In the genomic region with DNA sequence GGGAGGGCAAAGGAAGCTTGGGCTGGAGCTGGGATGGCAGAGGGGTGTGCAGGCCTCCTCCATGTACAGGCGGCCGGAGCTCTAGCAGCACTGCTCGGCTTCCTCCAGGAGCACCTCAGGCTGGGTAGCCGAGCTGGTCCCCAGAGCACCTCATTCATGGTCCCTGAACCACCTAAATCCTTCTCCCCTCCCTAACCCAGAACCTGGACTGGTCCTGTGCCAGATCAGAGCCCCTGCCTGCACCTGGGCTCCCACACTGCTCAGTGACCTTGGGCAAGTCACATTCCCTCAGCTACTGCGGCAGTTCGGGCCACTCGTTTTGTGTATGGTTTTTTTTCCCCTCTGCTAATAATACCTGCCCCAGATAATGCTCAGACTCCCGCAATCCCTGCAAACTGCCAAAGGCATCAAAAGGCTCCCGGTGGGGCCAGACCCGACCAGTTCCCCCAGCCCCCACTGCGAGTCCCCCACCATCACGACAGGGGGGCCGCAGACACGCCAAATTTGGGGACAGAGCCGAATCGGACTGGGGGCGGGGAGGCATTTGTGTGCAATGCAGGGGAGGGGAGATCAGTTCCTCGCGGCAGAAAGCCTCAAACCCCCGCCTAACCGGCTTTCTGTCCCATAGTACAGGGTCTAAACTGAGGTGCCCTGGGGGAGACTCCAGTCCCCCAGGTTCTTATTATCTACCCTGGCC, we compare ENCODE assay signal across 8 cellular contexts. TPM values are rescaled to one million over a fixed set of nuclear protein-coding genes. Genes with fewer than 3 reads are reported as not detected.
DNase-seq lines count a peak whose midpoint lies in the region; ATAC-seq and TF ChIP-seq lines count a peak whose summit lies in the region.

No MANE protein-coding gene starts in this region.

- H3K9ac ChIP-seq in BLaER1 treated with 17β-estradiol and CSF1 and Interleukin-3, amounts not matched to agents 10 nM and 100 nM = peak overlapping the region; percentile 69 to 85 (median 80); a peak in 20 of 22 replicates

- H3K27ac ChIP-seq in BLaER1 treated with 17β-estradiol and CSF1 and Interleukin-3, amounts not matched to agents 10 nM and 100 nM = 0 out of 22 replicates have a peak overlapping the region, but pooled peaks of 1 of the 11 experiments have one; percentile 16

- no peaks in the 10 kb centered on the region for H3K9me3 Mint-ChIP-seq in chondrocyte (ENCODE audit: low read depth)
- no peaks in the 10 kb centered on the region for H3K9me3 Mint-ChIP-seq in natural killer cell treated with Interleukin-12 subunit alpha and Interleukin-12 subunit beta and Interleukin-15 and Interleukin-18, amount 100 ng/mL, for 72 hours

- H3K4me1 Mint-ChIP-seq in chondrocyte (ENCODE audit: low read depth) = peaks cover 14% of the 10 kb centered on the region
- H3K4me1 Mint-ChIP-seq in natural killer cell treated with Interleukin-12 subunit alpha and Interleukin-12 subunit beta and Interleukin-15 and Interleukin-18, amount 100 ng/mL, for 72 hours (ENCODE audit: low read depth in 2 of 2) = peaks cover 60 to 61% of the 10 kb centered on the region in 2 donors

- peaks cover 15 to 37% (median 31%) of the 10 kb centered on the region in 11 experiments for H3K27me3 ChIP-seq in BLaER1 treated with 17β-estradiol and CSF1 and Interleukin-3, amounts not matched to agents 10 nM and 100 nM

- ATAC-seq in natural killer cell treated with Interleukin-12 subunit alpha and Interleukin-12 subunit beta and Interleukin-15 and Interleukin-18, amount 100 ng/mL, for 72 hours = no peak
- no peak for ATAC-seq in GM21619 (IDR thresholded peaks at IDR 0.05; ENCODE audit: unreplicated experiment)
- ATAC-seq in GM21360 (IDR thresholded peaks at IDR 0.05; ENCODE audit: unreplicated experiment) = no peak
- no peak for ATAC-seq in HG03457 (IDR thresholded peaks at IDR 0.05; ENCODE audit: unreplicated experiment)

- no peak for TF ChIP-seq CTCF in chondrocyte (IDR thresholded peaks at IDR 0.05)

- peak overlapping the region; percentile 58 for H3K4me3 Mint-ChIP-seq in chondrocyte (ENCODE audit: unreplicated experiment)
- peak overlapping the region; percentile 89 for H3K4me3 Mint-ChIP-seq in natural killer cell treated with Interleukin-12 subunit alpha and Interleukin-12 subunit beta and Interleukin-15 and Interleukin-18, amount 100 ng/mL, for 72 hours

- DNase-seq in KBM-7 = peak; percentile 32
- no peak for DNase-seq in chondrocyte (ENCODE audit: low spot score)
- no peak for DNase-seq in natural killer cell treated with Interleukin-12 subunit alpha and Interleukin-12 subunit beta and Interleukin-15 and Interleukin-18, amount 100 ng/mL, for 72 hours (ENCODE audit: low spot score)
- DNase-seq in SK-N-DZ (ENCODE audit: low spot score) = no peak

- H3K4me2 ChIP-seq in BLaER1 treated with 17β-estradiol and CSF1 and Interleukin-3, amounts not matched to agents 10 nM and 100 nM = peak overlapping the region; percentile 85 to 99 (median 93)

- no peaks in the 10 kb centered on the region for H3K9me3 ChIP-seq in BLaER1 treated with 17β-estradiol and CSF1 and Interleukin-3, amounts not matched to agents 10 nM and 100 nM (replicated peaks in 1 of 11)

- peaks cover 0 to 56% (median 23%) of the 10 kb centered on the region in 11 experiments; a peak in 15 of 22 replicates for H4K20me1 ChIP-seq in BLaER1 treated with 17β-estradiol and CSF1 and Interleukin-3, amounts not matched to agents 10 nM and 100 nM

- H3K36me3 Mint-ChIP-seq in chondrocyte (ENCODE audit: low read depth) = no peaks in the 10 kb centered on the region
- no peaks in the 10 kb centered on the region for H3K36me3 Mint-ChIP-seq in natural killer cell treated with Interleukin-12 subunit alpha and Interleukin-12 subunit beta and Interleukin-15 and Interleukin-18, amount 100 ng/mL, for 72 hours

- in situ Hi-C loops in KBM-7 (cut with MboI; ENCODE audit: low pct_unique_long_range_greater_than_20kb, low sequenced_read_pairs) = loop anchor here (10.0 kb wide), 1 partner anchor 48 kb away; no protein-coding TSS in a partner anchor

- peaks cover 70 to 84% (median 78%) of the 10 kb centered on the region in 10 experiments for H3K4me1 ChIP-seq in BLaER1 treated with 17β-estradiol and CSF1 and Interleukin-3, amounts not matched to agents 10 nM and 100 nM

- no peaks in the 10 kb centered on the region for H3K36me3 ChIP-seq in BLaER1 treated with 17β-estradiol and CSF1 and Interleukin-3, amounts not matched to agents 10 nM and 100 nM

- H3K27ac Mint-ChIP-seq in chondrocyte (ENCODE audit: unreplicated experiment) = no peak overlapping the region
- peak overlapping the region in 1 of 2 donors; percentile 61 for H3K27ac Mint-ChIP-seq in natural killer cell treated with Interleukin-12 subunit alpha and Interleukin-12 subunit beta and Interleukin-15 and Interleukin-18, amount 100 ng/mL, for 72 hours

- H3K4me3 ChIP-seq in BLaER1 treated with 17β-estradiol and CSF1 and Interleukin-3, amounts not matched to agents 10 nM and 100 nM = peak overlapping the region; percentile 58 to 90 (median 78)

- H3K27me3 Mint-ChIP-seq in chondrocyte (ENCODE audit: low read depth) = peaks cover 2% of the 10 kb centered on the region
- H3K27me3 Mint-ChIP-seq in natural killer cell treated with Interleukin-12 subunit alpha and Interleukin-12 subunit beta and Interleukin-15 and Interleukin-18, amount 100 ng/mL, for 72 hours = no peaks in the 10 kb centered on the region

RNA-seq across cellular contexts. Expression of a gene that starts 1.3 kb away (rescaled TPM):
- 1.1 to 3.3 TPM (median 2.3 TPM) in 3 replicates for total RNA-seq in chondrocyte
- total RNA-seq in natural killer cell treated with Interleukin-12 subunit alpha and Interleukin-12 subunit beta and Interleukin-15 and Interleukin-18, amount 100 ng/mL, for 72 hours = 10 to 100 TPM; 32.1 to 40.8 TPM
- polyA plus RNA-seq in SK-N-DZ (2014; cell fraction: cytosol; rRNA removed) = 5.7 and 6.6 TPM in 2 replicates
- 8.0 and 10.3 TPM in 2 replicates for polyA plus RNA-seq in SK-N-DZ (2014; cell fraction: nucleus; rRNA removed)

RNA-seq across cellular contexts. Expression of a gene that starts 28.5 kb away (rescaled TPM):
- 30.0 to 34.5 TPM (median 32.5 TPM) in 3 replicates for total RNA-seq in chondrocyte
- 10 to 100 TPM; 34.3 to 38.9 TPM for total RNA-seq in natural killer cell treated with Interleukin-12 subunit alpha and Interleukin-12 subunit beta and Interleukin-15 and Interleukin-18, amount 100 ng/mL, for 72 hours
- 181 and 205 TPM in 2 replicates for polyA plus RNA-seq in SK-N-DZ (2014; cell fraction: cytosol; rRNA removed)
- polyA plus RNA-seq in SK-N-DZ (2014; cell fraction: nucleus; rRNA removed) = 56.9 and 113 TPM in 2 replicates
